9 cellular contexts compared by ENCODE assay signal in genomic region chr12:24838531-24838950, GRCh38.
DNase-seq lines count a peak whose midpoint lies in the region; ATAC-seq, FAIRE-seq and TF ChIP-seq lines count a peak whose summit lies in the region.
"Had no signal": no experiment of that assay in that cellular context is flagged by ENCODE, and none has a peak within 500 bp of the region (broad histone marks: within the 10 kb centered on the region; RNA-seq: fewer than 3 reads in every experiment).

No MANE protein-coding gene starts in this region.

- H3K4me3 ChIP-seq in GM12878 (peak overlapping the region; percentile 8; the same call in 1 of the 2 replicates), pancreas (no peak overlapping the region)

- TF ChIP-seq RAD21 in GM12878 (IDR thresholded peaks at IDR 0.05; ENCODE audit: insufficient read depth, low read depth, low read length), result 0 out of 2 replicates have a peak, but pooled peaks have one; percentile 3

- TF ChIP-seq CTCF in GM12878 (IDR thresholded peaks at IDR 0.05 in 2 of 3, conservative IDR thresholded peaks at IDR 0.05 in 1 of 3; ENCODE audit: control insufficient read depth in 2 of 3, extremely low read depth in 1 of 3, insufficient read depth in 1 of 3, low read depth in 3 of 3, low read length in 3 of 3) (no peak), pancreas (IDR thresholded peaks at IDR 0.05) (no peak)

- peak; percentile 55 for ATAC-seq in GM21381 (IDR thresholded peaks at IDR 0.05; ENCODE audit: unreplicated experiment)
- ATAC-seq in HG03565 (IDR thresholded peaks at IDR 0.05; ENCODE audit: unreplicated experiment), result peak; percentile 34
- peak; percentile 72 for ATAC-seq in GM12878
- ATAC-seq in pancreas, result peak in 3 of 4 donors; percentile 48 to 71 (median 59)

- H4K20me1 ChIP-seq in GM12878 (ENCODE audit: control insufficient read depth, insufficient read depth), result no peaks in the 10 kb centered on the region

- no peak for TF ChIP-seq POLR2A in GM12878 (IDR thresholded peaks at IDR 0.05; ENCODE audit: low read depth, low read length)

- in situ Hi-C loops in GM12878 (cut with MboI), result loop anchor here (10.0 kb wide), 1 partner anchor 1634 kb away; no protein-coding TSS in a partner anchor

- no peaks in the 10 kb centered on the region for H3K79me2 ChIP-seq in GM12878 (ENCODE audit: control insufficient read depth, insufficient read depth, low read length)

- FAIRE-seq in GM12878 (lab: Jason Lieb, UNC) (peak; percentile 72), pancreas (lab: Jason Lieb, UNC) (no peak)

- CTCF ChIA-PET in GM12878 (lab: Yijun Ruan, JAX), result interaction anchor here (0.6 to 5.0 kb wide), 17 partner anchors 9 to 1634 kb away, joined by 3 to 38 read pairs (median 4); no protein-coding TSS in a partner anchor

- H3K9ac ChIP-seq in GM12878 (ENCODE audit: control insufficient read depth, insufficient read depth, low read length), result peak overlapping the region; percentile 38; the same call in 1 of the 2 replicates

- intact Hi-C loops in GM12878 (cut with micrococcal nuclease; ENCODE audit: unreplicated experiment) (loop anchor here (2.0 to 10.0 kb wide), 9 partner anchors 41 to 726 kb away; a partner anchor contains a TSS), pancreas (cut with DNase I) (no loop called here)

- peak overlapping the region; percentile 64 for H3K4me2 ChIP-seq in GM12878 (ENCODE audit: control insufficient read depth, insufficient read depth)

- DNase-seq in GF-D8 (lab: John Stamatoyannopoulos, UW), result peak; percentile 24
- DNase-seq in GM12878 (ENCODE audit: low read depth, low spot score), result peak; percentile 84
- DNase-seq in pancreas, result peak in 1 of 6 donors; percentile 28
- DNase-seq in occipital lobe (lab: John Stamatoyannopoulos, UW), result no peak
- no peak for DNase-seq in mesenteric fat pad (ENCODE audit: low spot score)
- DNase-seq in DMS53 treated with DMSO at 0.1 percent for 48 hours (lab: John Stamatoyannopoulos, UW; ENCODE audit: unreplicated experiment), result no peak

- H3K9me3 ChIP-seq in GM12878 (replicated peaks; ENCODE audit: control insufficient read depth, insufficient read depth, low read length) (no peaks in the 10 kb centered on the region; the same call in 1 of the 3 replicates), pancreas (no peaks in the 10 kb centered on the region)

- H2AFZ ChIP-seq in GM12878 (ENCODE audit: control insufficient read depth, low read depth, low read length), result no peak overlapping the region

- TF ChIP-seq EP300 in GM12878 (IDR thresholded peaks at IDR 0.05; ENCODE audit: borderline replicate concordance in 1 of 2, control insufficient read depth in 1 of 2, low read depth in 2 of 2, low read length in 2 of 2), result peak; percentile 87 to 89; a peak in 3 of 4 replicates

- H3K36me3 ChIP-seq in GM12878 (ENCODE audit: control insufficient read depth in 2 of 2, insufficient read depth in 2 of 2, low read length in 1 of 2), result no peaks in the 10 kb centered on the region; a peak in 1 of 4 replicates
- H3K36me3 ChIP-seq in pancreas, result no peaks in the 10 kb centered on the region

- RAD21 ChIA-PET in GM12878 (lab: Charles Lee; ENCODE audit: unreplicated experiment), result interaction anchor here (0.9 to 3.8 kb wide), 14 partner anchors 18 to 213 kb away, joined by 3 to 29 read pairs (median 4); no protein-coding TSS in a partner anchor

- no peaks in the 10 kb centered on the region for H3K27me3 ChIP-seq in GM12878 (replicated peaks in 1 of 2; ENCODE audit: control insufficient read depth in 2 of 2, insufficient read depth in 2 of 2, low read length in 1 of 2)
- H3K27me3 ChIP-seq in pancreas, result no peaks in the 10 kb centered on the region

- H3K27ac ChIP-seq in GM12878 (ENCODE audit: control insufficient read depth, insufficient read depth) (peak overlapping the region; percentile 89), pancreas (no peak overlapping the region)
- H3K27ac ChIP-seq: epithelial cell of prostate had no signal

- POLR2A ChIA-PET in GM12878 (lab: Charles Lee), result interaction anchor here (0.7 to 3.2 kb wide), 6 partner anchors 24 to 118 kb away, joined by 3 to 11 read pairs (median 6); no protein-coding TSS in a partner anchor

- SMC1A ChIA-PET in GM12878 (lab: Charles Lee; ENCODE audit: uncharacterized antibody, unreplicated experiment), result interaction anchor here (0.8 to 4.2 kb wide), 22 partner anchors 11 to 725 kb away, joined by 3 to 61 read pairs (median 6); partner anchors contain the start of gene BCAT1

- peaks cover 27% of the 10 kb centered on the region for H3K4me1 ChIP-seq in GM12878 (ENCODE audit: control insufficient read depth, insufficient read depth, low read length)
- peaks cover 0 to 7% (median 0%) of the 10 kb centered on the region in 3 donors for H3K4me1 ChIP-seq in pancreas

- BruUV-seq in GM12878 (replicated peaks; lab: Mats Ljungman, UMichigan), result TSS peak; percentile 83

- 6% methylated on average over 2 of the region's 2 CpGs for WGBS in GM12878 (ENCODE audit: insufficient coverage, insufficient replicate concordance, low lambda C conversion rate, missing lambda C conversion rate)
- 68 to 83% methylated on average over 2 of the region's 2 CpGs for WGBS in pancreas, 2 donors

TF ChIP-seq in GM12878, 131 proteins besides CTCF, POLR2A, EP300 and RAD21 (continues in another document):
- no peak for TF ChIP-seq MYB (IDR thresholded peaks at IDR 0.05; ENCODE audit: borderline replicate concordance, low read depth, low read length)
- TF ChIP-seq, protein P1, sequence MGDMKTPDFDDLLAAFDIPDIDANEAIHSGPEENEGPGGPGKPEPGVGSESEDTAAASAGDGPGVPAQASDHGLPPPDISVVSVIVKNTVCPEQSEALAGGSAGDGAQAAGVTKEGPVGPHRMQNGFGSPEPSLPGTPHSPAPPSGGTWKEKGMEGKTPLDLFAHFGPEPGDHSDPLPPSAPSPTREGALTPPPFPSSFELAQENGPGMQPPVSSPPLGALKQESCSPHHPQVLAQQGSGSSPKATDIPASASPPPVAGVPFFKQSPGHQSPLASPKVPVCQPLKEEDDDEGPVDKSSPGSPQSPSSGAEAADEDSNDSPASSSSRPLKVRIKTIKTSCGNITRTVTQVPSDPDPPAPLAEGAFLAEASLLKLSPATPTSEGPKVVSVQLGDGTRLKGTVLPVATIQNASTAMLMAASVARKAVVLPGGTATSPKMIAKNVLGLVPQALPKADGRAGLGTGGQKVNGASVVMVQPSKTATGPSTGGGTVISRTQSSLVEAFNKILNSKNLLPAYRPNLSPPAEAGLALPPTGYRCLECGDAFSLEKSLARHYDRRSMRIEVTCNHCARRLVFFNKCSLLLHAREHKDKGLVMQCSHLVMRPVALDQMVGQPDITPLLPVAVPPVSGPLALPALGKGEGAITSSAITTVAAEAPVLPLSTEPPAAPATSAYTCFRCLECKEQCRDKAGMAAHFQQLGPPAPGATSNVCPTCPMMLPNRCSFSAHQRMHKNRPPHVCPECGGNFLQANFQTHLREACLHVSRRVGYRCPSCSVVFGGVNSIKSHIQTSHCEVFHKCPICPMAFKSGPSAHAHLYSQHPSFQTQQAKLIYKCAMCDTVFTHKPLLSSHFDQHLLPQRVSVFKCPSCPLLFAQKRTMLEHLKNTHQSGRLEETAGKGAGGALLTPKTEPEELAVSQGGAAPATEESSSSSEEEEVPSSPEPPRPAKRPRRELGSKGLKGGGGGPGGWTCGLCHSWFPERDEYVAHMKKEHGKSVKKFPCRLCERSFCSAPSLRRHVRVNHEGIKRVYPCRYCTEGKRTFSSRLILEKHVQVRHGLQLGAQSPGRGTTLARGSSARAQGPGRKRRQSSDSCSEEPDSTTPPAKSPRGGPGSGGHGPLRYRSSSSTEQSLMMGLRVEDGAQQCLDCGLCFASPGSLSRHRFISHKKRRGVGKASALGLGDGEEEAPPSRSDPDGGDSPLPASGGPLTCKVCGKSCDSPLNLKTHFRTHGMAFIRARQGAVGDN (IDR thresholded peaks at IDR 0.05), result peak; percentile 77; the same call in 1 of the 2 replicates
- 0 out of 4 replicates have a peak, but pooled peaks have one; percentile 19 to 28 for TF ChIP-seq CEBPB (IDR thresholded peaks at IDR 0.05; ENCODE audit: borderline replicate concordance in 1 of 2, low read depth in 2 of 2, low read length in 2 of 2)
- TF ChIP-seq MEF2B (IDR thresholded peaks at IDR 0.05; ENCODE audit: partially characterized antibody, poor library complexity, severe bottlenecking), result peak; percentile 33
- peak; percentile 61; the same call in 1 of the 2 replicates for TF ChIP-seq BMI1 (IDR thresholded peaks at IDR 0.05; ENCODE audit: borderline replicate concordance)
- peak; percentile 86 for TF ChIP-seq SKIL (IDR thresholded peaks at IDR 0.05; ENCODE audit: low read depth, poor library complexity, severe bottlenecking)
- peak; percentile 78; the same call in 1 of the 2 replicates for TF ChIP-seq CBFB (IDR thresholded peaks at IDR 0.05; ENCODE audit: low read depth)
- peak; percentile 55 for TF ChIP-seq NR2F1 (conservative IDR thresholded peaks at IDR 0.05)

Comparison
In these comparisons a context has a peak if more than half of its experiments do, and no peak if none do; other contexts are left out.
1. DNase-seq: peak in GF-D8 (single experiment) and GM12878 (single experiment); none in occipital lobe (single experiment), mesenteric fat pad (single experiment) and DMS53 treated with DMSO at 0.1 percent for 48 hours (single experiment).
2. Peak in every context shown above with its lines, with median percentiles within 50 percentile points of each other: ATAC-seq.